Comparison of ENCODE assay signal across 8 cellular contexts in genomic region chr4:13548059-13548983, GRCh38. TPM values are rescaled to one million over a fixed set of nuclear protein-coding genes. Genes with fewer than 3 reads are reported as not detected.
DNase-seq lines count a peak whose midpoint lies in the region; ATAC-seq, FAIRE-seq and TF ChIP-seq lines count a peak whose summit lies in the region.
"Had no signal": no experiment of that assay in that cellular context is flagged by ENCODE, and none has a peak within 500 bp of the region (broad histone marks: within the 10 kb centered on the region; RNA-seq: fewer than 3 reads in every experiment).

No MANE protein-coding gene starts in this region.

- H3K27ac ChIP-seq in K562 (ENCODE audit: extremely low read depth, low read depth, low read length), result no peak overlapping the region
- H3K27ac ChIP-seq in tibial nerve, result no peak overlapping the region

- H3K9me1 ChIP-seq in K562 (ENCODE audit: control insufficient read depth, insufficient read depth, low read length), result no peaks in the 10 kb centered on the region

- 9% methylated on average over 24 of the region's 35 CpGs for WGBS in K562 (ENCODE audit: insufficient coverage, low coverage, missing lambda C conversion rate)
- WGBS in tibial nerve, 2 donors, result 10 to 14% methylated on average over 31 to 34 of the region's 35 CpGs

- no peaks in the 10 kb centered on the region for H3K79me2 ChIP-seq in K562 (ENCODE audit: control insufficient read depth, insufficient read depth, low read length)

- no peak overlapping the region for H3K9ac ChIP-seq in K562 (ENCODE audit: insufficient read depth in 1 of 2, low read depth in 2 of 2, low read length in 2 of 2)

- no peak overlapping the region for H3K27ac Mint-ChIP-seq in osteocyte (ENCODE audit: unreplicated experiment)

- POLR2A ChIA-PET in K562 (lab: Yijun Ruan, JAX), result no interaction called here

- H2AFZ ChIP-seq in K562 (ENCODE audit: low read depth, low read length), result peak overlapping the region; percentile 51; the same call in 1 of the 2 replicates

- H3K27me3 ChIP-seq in K562 (ENCODE audit: control insufficient read depth in 2 of 2, insufficient read depth in 2 of 2, low read length in 2 of 2) (peaks cover 0 to 4% of the 10 kb centered on the region in 2 experiments; a peak in 1 of 5 replicates), tibial nerve (peaks cover 9 to 79% of the 10 kb centered on the region in 2 donors)

- ATAC-seq in K562, result no peak
- no peak for ATAC-seq in GM21825 (IDR thresholded peaks at IDR 0.05; ENCODE audit: unreplicated experiment)

- in situ Hi-C loops in K562 (cut with MboI), result loop anchor here (5.0 kb wide), 1 partner anchor 701 kb away; no protein-coding TSS in a partner anchor

- no peaks in the 10 kb centered on the region for H3K36me3 Mint-ChIP-seq in osteocyte (ENCODE audit: unreplicated experiment)

- TF ChIP-seq EP300 in K562 (IDR thresholded peaks at IDR 0.05; ENCODE audit: low read length) (no peak), tibial nerve (IDR thresholded peaks at IDR 0.05) (no peak)

- intact Hi-C loops in K562 (cut with micrococcal nuclease), result loop anchor here (5.0 kb wide), 2 partner anchors 66 to 116 kb away; partner anchors contain the start of gene RAB28

- H3K4me3 ChIP-seq in K562, result peak overlapping the region; percentile 28
- H3K4me3 ChIP-seq in tibial nerve, result peak overlapping the region in 2 of 4 donors; percentile 36 to 37

- peak; percentile 26 for DNase-seq in GM10266 (ENCODE audit: extremely low spot score)
- peak; percentile 78 for DNase-seq in HuH-7.5 (ENCODE audit: low spot score)
- DNase-seq in K562 (ENCODE audit: extremely low read depth in 1 of 4, low spot score in 3 of 4), result no peak
- no peak for DNase-seq in osteocyte (ENCODE audit: extremely low spot score, unreplicated experiment)
- DNase-seq in SKM-1 treated with dmso at 0.1 percent for 144 hours (lab: John Stamatoyannopoulos, UW; ENCODE audit: unreplicated experiment), result no peak
- DNase-seq in tibial nerve (ENCODE audit: low spot score in 2 of 2), result no peak

- TF ChIP-seq POLR2A in K562 (conservative IDR thresholded peaks at IDR 0.05) (no peak), tibial nerve (IDR thresholded peaks at IDR 0.05) (no peak)

- peaks cover 5% of the 10 kb centered on the region for H3K9me3 Mint-ChIP-seq in osteocyte (ENCODE audit: unreplicated experiment)

- H3K4me2 ChIP-seq in K562 (ENCODE audit: insufficient read depth, low read length), result peak overlapping the region; percentile 83

- CTCF ChIA-PET in K562 (lab: Yijun Ruan, JAX; ENCODE audit: low intra/inter-chr PET ratio), result interaction anchor here (1.0 to 3.7 kb wide), 2 partner anchors 696 to 824 kb away, joined by 3 to 25 read pairs; no protein-coding TSS in a partner anchor

- no peaks in the 10 kb centered on the region for H4K20me1 ChIP-seq in K562 (replicated peaks; ENCODE audit: control insufficient read depth, insufficient read depth, low read length)

- peaks cover 54% of the 10 kb centered on the region for H3K27me3 Mint-ChIP-seq in osteocyte (ENCODE audit: unreplicated experiment)

- H3K9me3 ChIP-seq in K562 (replicated peaks; ENCODE audit: control insufficient read depth, insufficient read depth, low read depth, low read length) (peaks cover 3% of the 10 kb centered on the region; the same call in 1 of the 2 replicates), tibial nerve (peaks cover 0 to 18% (median 0%) of the 10 kb centered on the region in 4 donors)

- no peak for FAIRE-seq in K562 (lab: Jason Lieb, UNC)

- peak overlapping the region; percentile 72 for H3K4me3 Mint-ChIP-seq in osteocyte (ENCODE audit: unreplicated experiment)

- BruUV-seq in K562 (replicated peaks; lab: Mats Ljungman, UMichigan), result no TSS peak

- TF ChIP-seq CTCF in GM10266 (IDR thresholded peaks at IDR 0.05; ENCODE audit: control insufficient read depth, insufficient read depth, low read depth, missing control alignments), result no peak
- no peak for TF ChIP-seq CTCF in K562 (IDR thresholded peaks at IDR 0.05 in 2 of 3, conservative IDR thresholded peaks at IDR 0.05 in 1 of 3; ENCODE audit: insufficient read depth in 2 of 3, low read depth in 1 of 3, low read length in 3 of 3)
- no peak for TF ChIP-seq CTCF in osteocyte (IDR thresholded peaks at IDR 0.05)
- TF ChIP-seq CTCF in tibial nerve (IDR thresholded peaks at IDR 0.05), result no peak

- H3K4me1 Mint-ChIP-seq in osteocyte (ENCODE audit: unreplicated experiment), result peaks cover 30% of the 10 kb centered on the region

- H3K36me3 ChIP-seq in K562 (ENCODE audit: control insufficient read depth, insufficient read depth, low read length) (no peaks in the 10 kb centered on the region), tibial nerve (no peaks in the 10 kb centered on the region)

- H3K4me1 ChIP-seq in K562 (replicated peaks in 1 of 2; ENCODE audit: control insufficient read depth in 2 of 2, insufficient read depth in 2 of 2, low read length in 2 of 2), result peaks cover 2 to 31% of the 10 kb centered on the region in 2 experiments; a peak in 4 of 5 replicates
- H3K4me1 ChIP-seq in tibial nerve, result peaks cover 0 to 48% (median 25%) of the 10 kb centered on the region in 4 donors

- TF ChIP-seq RAD21 in K562 (CRISPR knock-in tag; conservative IDR thresholded peaks at IDR 0.05 in 1 of 2, IDR thresholded peaks at IDR 0.05 in 1 of 2), result no peak

TF ChIP-seq in K562, 482 proteins besides CTCF, POLR2A, EP300 and RAD21 (continues in another document):
- TF ChIP-seq VEZF1 (CRISPR knock-in tag; IDR thresholded peaks at IDR 0.05) (peak; percentile 13; the same call in 1 of the 2 replicates), CBX1 (IDR thresholded peaks at IDR 0.05; ENCODE audit: low read depth) (0 out of 2 replicates have a peak, but pooled peaks have one; percentile 23), HDAC2 (IDR thresholded peaks at IDR 0.05) (peak; percentile 58; the same call in 1 of the 2 replicates), MCM2 (IDR thresholded peaks at IDR 0.05; ENCODE audit: low read depth) (no peak), BCOR (IDR thresholded peaks at IDR 0.05) (peak; percentile 77), ADNP (tag; IDR thresholded peaks at IDR 0.05) (peak; percentile 82), KDM1A (IDR thresholded peaks at IDR 0.05) (peak; percentile 47 to 77; a peak in 3 of 4 replicates), ZNF239 (CRISPR knock-in tag; IDR thresholded peaks at IDR 0.05) (no peak), ARNT (IDR thresholded peaks at IDR 0.05) (0 out of 4 replicates have a peak, but pooled peaks of 1 of the 2 experiments have one; percentile 26)
- TF ChIP-seq, protein P1, sequence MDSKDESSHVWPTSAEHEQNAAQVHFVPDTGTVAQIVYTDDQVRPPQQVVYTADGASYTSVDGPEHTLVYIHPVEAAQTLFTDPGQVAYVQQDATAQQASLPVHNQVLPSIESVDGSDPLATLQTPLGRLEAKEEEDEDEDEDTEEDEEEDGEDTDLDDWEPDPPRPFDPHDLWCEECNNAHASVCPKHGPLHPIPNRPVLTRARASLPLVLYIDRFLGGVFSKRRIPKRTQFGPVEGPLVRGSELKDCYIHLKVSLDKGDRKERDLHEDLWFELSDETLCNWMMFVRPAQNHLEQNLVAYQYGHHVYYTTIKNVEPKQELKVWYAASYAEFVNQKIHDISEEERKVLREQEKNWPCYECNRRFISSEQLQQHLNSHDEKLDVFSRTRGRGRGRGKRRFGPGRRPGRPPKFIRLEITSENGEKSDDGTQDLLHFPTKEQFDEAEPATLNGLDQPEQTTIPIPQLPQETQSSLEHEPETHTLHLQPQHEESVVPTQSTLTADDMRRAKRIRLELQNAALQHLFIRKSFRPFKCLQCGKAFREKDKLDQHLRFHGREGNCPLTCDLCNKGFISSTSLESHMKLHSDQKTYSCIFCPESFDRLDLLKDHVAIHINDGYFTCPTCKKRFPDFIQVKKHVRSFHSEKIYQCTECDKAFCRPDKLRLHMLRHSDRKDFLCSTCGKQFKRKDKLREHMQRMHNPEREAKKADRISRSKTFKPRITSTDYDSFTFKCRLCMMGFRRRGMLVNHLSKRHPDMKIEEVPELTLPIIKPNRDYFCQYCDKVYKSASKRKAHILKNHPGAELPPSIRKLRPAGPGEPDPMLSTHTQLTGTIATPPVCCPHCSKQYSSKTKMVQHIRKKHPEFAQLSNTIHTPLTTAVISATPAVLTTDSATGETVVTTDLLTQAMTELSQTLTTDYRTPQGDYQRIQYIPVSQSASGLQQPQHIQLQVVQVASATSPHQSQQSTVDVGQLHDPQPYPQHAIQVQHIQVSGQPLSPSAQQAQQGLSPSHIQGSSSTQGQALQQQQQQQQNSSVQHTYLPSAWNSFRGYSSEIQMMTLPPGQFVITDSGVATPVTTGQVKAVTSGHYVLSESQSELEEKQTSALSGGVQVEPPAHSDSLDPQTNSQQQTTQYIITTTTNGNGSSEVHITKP (IDR thresholded peaks at IDR 0.05; ENCODE audit: partially characterized antibody), result no peak

RNA-seq across cellular contexts. Expression of gene NKX3-2, which starts 4.0 kb away (rescaled TPM):
- total RNA-seq in K562 (2011; cell fraction: chromatin; rRNA removed; ENCODE audit: low replicate concordance), result 0.42 and 0.74 TPM in 2 replicates
- 0.79 and 1.0 TPM in 2 replicates for total RNA-seq in K562 (2011; cell fraction: nucleolus; rRNA removed)
- total RNA-seq in K562 (2011; cell fraction: nucleoplasm; rRNA removed), result 0.51 and 0.61 TPM in 2 replicates
- total RNA-seq in K562 (2014; rRNA removed) (0.32 and 0.73 TPM in 2 replicates), K562 (2014; rRNA removed; fragmentation: Illumina TruSeq; extraction: Trizol) (0.06 and 0.15 TPM in 2 replicates), K562 (2015; rRNA removed; fragmentation: Illumina TruSeq; extraction: Trizol) (0.54 and 0.60 TPM in 2 replicates), K562 (2021) (0.69 and 0.85 TPM in 2 replicates), osteocyte (2.7 and 2.9 TPM in 2 replicates), tibial nerve (under 1 TPM in 3 of 4 donors, not detected in 1; 0.22 to 0.84 (median 0.30) TPM)
- polyA plus RNA-seq in K562 (2011; rRNA removed) (0.22 and 0.49 TPM in 2 replicates), K562 (2014; fragmentation: Illumina TruSeq; extraction: Trizol) (0.16 and 0.26 TPM in 2 replicates), K562 (2014; fragmentation: Nextera tagmentation; extraction: Ambion mirVana) (under 1 TPM in 1 of 2 experiments, not detected in 1; 0.03 TPM), K562 (2014; rRNA removed) (0.81 and 1.1 TPM in 2 replicates)
- polyA plus RNA-seq in K562 (2011; cell fraction: cytosol; rRNA removed), result 0.51 and 0.52 TPM in 2 replicates
- polyA plus RNA-seq in K562 (2011; cell fraction: nucleus; rRNA removed), result 1.9 and 2.1 TPM in 2 replicates
- polyA plus RNA-seq in K562 (2012), result 0.84 and 0.85 TPM in 2 replicates
- 0.11 and 0.12 TPM in 2 replicates for polyA minus RNA-seq in K562 (2011; rRNA and poly(A)+ RNA removed)
- polyA minus RNA-seq in K562 (2011; cell fraction: cytosol; rRNA and poly(A)+ RNA removed), result 0.29 and 0.46 TPM in 2 replicates
- polyA minus RNA-seq in K562 (2011; cell fraction: nucleus; rRNA and poly(A)+ RNA removed), result 0.40 and 1.00 TPM in 2 replicates
- total RNA-seq: mononuclear cell had no signal

Comparison
In these comparisons a context has a peak if more than half of its experiments do, and no peak if none do; other contexts are left out.
1. DNase-seq: peak in GM10266 (single experiment) and HuH-7.5 (single experiment); none in K562 (0 of 4), osteocyte (single experiment), SKM-1 treated with dmso at 0.1 percent for 144 hours (single experiment) and tibial nerve (0 of 2).